Comparison of ENCODE assay signal across 21 cellular contexts in genomic region chr12:128947199-128947598, GRCh38.
"Had no signal": no experiment of that assay in that cellular context is flagged by ENCODE, and none has a peak within 500 bp of the region (broad histone marks: within the 10 kb centered on the region; RNA-seq: fewer than 3 reads in every experiment).

No MANE protein-coding gene starts in this region.

- DNase-seq: activated B cell treated with CpG ODN at 0.5 μM for 24 hours; activated CD4-positive, alpha-beta T cell treated with anti-CD3 and anti-CD28 coated beads, Interleukin-2, amount 50 U/mL, for 1 hour; activated CD8-positive, alpha-beta T cell treated with anti-CD3 and anti-CD28 coated beads for 36 hours; activated naive CD4-positive, alpha-beta T cell treated with anti-CD3 and anti-CD28 coated beads for 36 hours; activated naive CD8-positive, alpha-beta T cell treated with anti-CD3 and anti-CD28 coated beads for 36 hours; activated T-cell treated with anti-CD3 and anti-CD28 coated beads, Interleukin-2, amount 50 U/mL, for 48 hours; adrenal gland; aorta; body of pancreas; dermis blood vessel endothelial cell; effector CD4-positive, alpha-beta T cell; esophagus squamous epithelium; foreskin melanocyte; kidney glomerular epithelial cell; left lung; lower lobe of right lung; mesenchymal stem cell; natural killer cell; stimulated activated CD4-positive, alpha-beta T cell treated with anti-CD3 and anti-CD28 coated beads, Interleukin-15, amount 100 ng/mL, for 24 hours; stimulated activated CD4-positive, alpha-beta T cell treated with anti-CD3 and anti-CD28 coated beads, Interleukin-2, amount 100 ng/mL, for 24 hours; stimulated activated naive B cell treated with anti-CD40 and anti-IgM and Interleukin-4, amounts not matched to agents 10 μg/mL and 1 μg/mL and 100 μg/mL, for 72 hours had no signal
